In the genomic region with DNA sequence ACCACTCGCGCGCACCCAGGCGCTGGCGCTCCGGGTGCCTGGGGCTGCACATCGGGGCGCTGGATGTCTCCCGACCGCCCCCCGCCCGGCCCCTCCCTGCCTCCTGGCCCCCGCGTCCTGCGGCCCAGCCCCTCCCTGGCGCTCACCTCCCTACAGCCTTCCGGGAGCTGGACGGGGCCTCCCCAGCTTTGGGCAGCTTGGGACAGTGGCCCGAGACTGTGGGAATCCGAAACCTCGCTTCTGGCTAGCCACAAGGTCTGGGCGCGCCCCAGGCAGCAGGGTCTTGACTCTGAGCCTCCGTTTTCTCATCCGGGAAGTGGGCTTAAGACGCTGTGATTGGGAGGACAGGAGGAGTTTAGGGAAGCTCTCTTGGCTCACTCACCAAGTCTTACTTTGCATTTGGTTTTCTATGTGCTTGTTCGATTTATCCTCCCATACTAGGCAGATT, we compare ENCODE assay signal across 8 cellular contexts. TPM values are rescaled to one million over a fixed set of nuclear protein-coding genes. Genes with fewer than 3 reads are reported as not detected.
DNase-seq lines count a peak whose midpoint lies in the region; ATAC-seq, FAIRE-seq and TF ChIP-seq lines count a peak whose summit lies in the region.

No MANE protein-coding gene starts in this region.

- H3K36me3 ChIP-seq in hepatocyte (replicated peaks; ENCODE audit: insufficient read depth, low read depth) (no peaks in the 10 kb centered on the region), gastrocnemius medialis (no peaks in the 10 kb centered on the region)

- H3K4me1 ChIP-seq in hepatocyte (ENCODE audit: insufficient read depth): peaks cover 19% of the 10 kb centered on the region
- peaks cover 6% of the 10 kb centered on the region in 2 donors for H3K4me1 ChIP-seq in gastrocnemius medialis

- no peaks in the 10 kb centered on the region for H3K79me2 ChIP-seq in hepatocyte

- peak overlapping the region; percentile 94 for H3K4me2 ChIP-seq in hepatocyte

- peak overlapping the region; percentile 73 for H3K27ac ChIP-seq in VCaP
- no peak overlapping the region for H3K27ac ChIP-seq in hepatocyte
- H3K27ac ChIP-seq in gastrocnemius medialis: peak overlapping the region in 2 of 4 donors; percentile 31 to 66

- TF ChIP-seq POLR2A in GM12892 (IDR thresholded peaks at IDR 0.05; ENCODE audit: low read depth, low read length) (no peak), gastrocnemius medialis (IDR thresholded peaks at IDR 0.05) (no peak), lower leg skin (IDR thresholded peaks at IDR 0.05) (no peak)

- peak; percentile 13; the same call in 1 of the 2 replicates for TF ChIP-seq CTCF in VCaP (conservative IDR thresholded peaks at IDR 0.05)
- TF ChIP-seq CTCF in hepatocyte (IDR thresholded peaks at IDR 0.05; ENCODE audit: poor library complexity): peak; percentile 0
- TF ChIP-seq CTCF in gastrocnemius medialis (IDR thresholded peaks at IDR 0.05 in 4 of 5, conservative IDR thresholded peaks at IDR 0.05 in 1 of 5): no peak
- no peak for TF ChIP-seq CTCF in lower leg skin (IDR thresholded peaks at IDR 0.05)

- intact Hi-C loops in gastrocnemius medialis (cut with DNase I; ENCODE audit: low total_unique reads) (loop anchor here (2.0 kb wide), 2 partner anchors 91 to 273 kb away; a partner anchor contains a TSS), lower leg skin (cut with DNase I; ENCODE audit: low total_unique reads) (no loop called here)

- H3K27me3 ChIP-seq in hepatocyte (peaks cover 57% of the 10 kb centered on the region), gastrocnemius medialis (no peaks in the 10 kb centered on the region)

- 15% methylated on average over 17 of the region's 27 CpGs for WGBS in hepatocyte (ENCODE audit: low lambda C conversion rate, missing lambda C conversion rate)
- 8 to 17% methylated on average over 9 to 11 of the region's 27 CpGs for WGBS in lower leg skin, 2 donors

- peaks cover 6% of the 10 kb centered on the region for H4K20me1 ChIP-seq in hepatocyte (ENCODE audit: insufficient read depth, poor library complexity, severe bottlenecking)

- in situ Hi-C loops in gastrocnemius medialis (cut with MboI; ENCODE audit: low sequenced_read_pairs in 4 of 4): no loop called here

- peak in 1 of 2 donors; percentile 4 for ATAC-seq in gastrocnemius medialis

- no peaks in the 10 kb centered on the region for H3K9me2 ChIP-seq in hepatocyte (replicated peaks; ENCODE audit: insufficient read depth)

- H3K9me3 ChIP-seq in hepatocyte (ENCODE audit: low read depth) (no peaks in the 10 kb centered on the region), gastrocnemius medialis (no peaks in the 10 kb centered on the region)

- H3K4me3 ChIP-seq in hepatocyte (peak overlapping the region; percentile 36), gastrocnemius medialis (peak overlapping the region; percentile 15 to 52 (median 48)), lower leg skin (ENCODE audit: low read depth, poor library complexity, severe bottlenecking) (no peak overlapping the region)

- H2AFZ ChIP-seq in hepatocyte: no peak overlapping the region

- no peak for DNase-seq in GM12892 (ENCODE audit: insufficient read length)
- no peak for DNase-seq in hepatocyte (ENCODE audit: low spot score)
- DNase-seq in gastrocnemius medialis: no peak
- no peak for DNase-seq in NCI-H1092 treated with DMSO at 0.1 percent for 48 hours (lab: John Stamatoyannopoulos, UW)
- no peak for DNase-seq in glomerular visceral epithelial cell (ENCODE audit: extremely low spot score)
- no peak for DNase-seq in DMS79 (lab: John Stamatoyannopoulos, UW)
- DNase-seq in lower leg skin (ENCODE audit: low spot score in 2 of 2): no peak

- peak; percentile 17 for FAIRE-seq in GM12892 (lab: Jason Lieb, UNC)

RNA-seq across cellular contexts. Expression of a gene that starts 0.7 kb away (rescaled TPM):
- polyA plus RNA-seq in GM12892 (2012; ENCODE audit: missing spikeins): 0.49 TPM
- 1.6 and 1.7 TPM in 2 replicates for total RNA-seq in hepatocyte
- polyA plus RNA-seq in hepatocyte: 4.2 and 5.1 TPM in 2 replicates
- 1 to 10 TPM in 1 of 4 donors, under 1 TPM in 1, not detected in 2; 0.42 to 1.1 TPM for total RNA-seq in gastrocnemius medialis
- total RNA-seq in lower leg skin: 10 to 100 TPM in 3 of 4 donors, 1 to 10 TPM in 1; 9.4 to 18.8 (median 14.5) TPM

Comparison
In these comparisons a context has a peak if more than half of its experiments do, and no peak if none do; other contexts are left out.
1. CTCF ChIP-seq: peak in VCaP (single experiment) and hepatocyte (single experiment); none in gastrocnemius medialis (0 of 5) and lower leg skin (0 of 3).